In the genomic region with DNA sequence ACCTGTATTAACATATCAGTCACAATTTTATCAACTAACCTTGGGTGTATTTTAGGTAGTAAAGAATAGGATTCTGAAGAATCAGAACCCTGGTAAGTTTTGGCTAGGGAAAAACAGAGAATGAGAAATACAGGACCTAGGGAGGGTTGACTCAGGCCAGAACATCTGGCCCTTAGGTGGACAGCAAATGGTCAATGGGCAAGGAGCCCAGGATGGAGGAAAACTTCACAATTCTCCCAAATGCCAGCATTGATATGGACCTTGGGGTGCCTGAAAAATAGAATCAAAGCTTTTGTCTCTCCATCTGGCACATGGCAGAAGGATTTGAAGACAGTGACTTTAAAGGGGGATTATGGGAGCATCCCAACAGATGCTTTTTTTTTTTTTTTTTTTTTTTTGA, we compare ENCODE assay signal across 19 cellular contexts.
"Had no signal": no experiment of that assay in that cellular context is flagged by ENCODE, and none has a peak within 500 bp of the region (broad histone marks: within the 10 kb centered on the region; RNA-seq: fewer than 3 reads in every experiment).

No MANE protein-coding gene starts in this region.

- ATAC-seq: foreskin keratinocyte; left cardiac atrium; lower lobe of right lung; natural killer cell treated with Interleukin-12 subunit alpha and Interleukin-12 subunit beta and Interleukin-15 and Interleukin-18, amount 100 ng/mL, for 72 hours; right cardiac atrium had no signal

- DNase-seq: effector CD8-positive, alpha-beta T cell; foreskin keratinocyte; kidney; left cardiac atrium; left ventricle myocardium inferior; lower lobe of right lung; mesenchymal stem cell; midbrain; nucleus accumbens; ovary; right cardiac atrium; small intestine; stimulated activated CD4-positive, alpha-beta T cell treated with anti-CD3 and anti-CD28 coated beads, Interleukin-12 subunit alpha, Interleukin-12 subunit beta, amount 100 ng/mL, for 4 hours; stimulated activated naive CD4-positive, alpha-beta T cell; thyroid gland had no signal

- H3K27ac Mint-ChIP-seq: natural killer cell treated with Interleukin-12 subunit alpha and Interleukin-12 subunit beta and Interleukin-15 and Interleukin-18, amount 100 ng/mL, for 72 hours; neural progenitor cell; progenitor cell of endocrine pancreas; type B pancreatic cell had no signal

- H3K9me3 Mint-ChIP-seq: natural killer cell treated with Interleukin-12 subunit alpha and Interleukin-12 subunit beta and Interleukin-15 and Interleukin-18, amount 100 ng/mL, for 72 hours; neural progenitor cell; type B pancreatic cell had no signal
